Comparison of ENCODE assay signal across 1 cellular context in the genomic region with DNA sequence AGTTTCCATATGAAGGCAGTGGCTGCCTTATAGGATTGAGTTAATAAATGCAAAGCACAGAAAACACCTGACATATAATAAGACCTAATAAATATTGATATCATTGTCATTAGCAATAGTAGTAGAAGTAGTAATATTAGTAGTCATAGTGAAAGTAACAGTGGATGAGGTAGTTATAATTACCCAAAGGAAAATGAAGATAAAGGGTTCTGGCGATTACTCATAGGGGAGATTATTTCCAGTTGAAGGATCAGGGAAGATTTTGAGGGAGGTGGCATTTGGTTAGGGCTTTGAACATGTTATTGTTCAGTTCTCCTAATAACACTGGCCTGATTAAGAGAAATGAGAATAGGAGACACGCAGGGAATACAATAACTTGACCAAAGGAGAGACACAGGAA.
A peak's percentile ranks its signal among the peaks of the same experiment; 100 is the strongest.
TF ChIP-seq lines count a peak whose summit lies in the region.

No MANE protein-coding gene starts in this region.

TF ChIP-seq in GM12878, 131 proteins besides CTCF, POLR2A, EP300 and RAD21 (continued from another document):
- TF ChIP-seq, protein P1, sequence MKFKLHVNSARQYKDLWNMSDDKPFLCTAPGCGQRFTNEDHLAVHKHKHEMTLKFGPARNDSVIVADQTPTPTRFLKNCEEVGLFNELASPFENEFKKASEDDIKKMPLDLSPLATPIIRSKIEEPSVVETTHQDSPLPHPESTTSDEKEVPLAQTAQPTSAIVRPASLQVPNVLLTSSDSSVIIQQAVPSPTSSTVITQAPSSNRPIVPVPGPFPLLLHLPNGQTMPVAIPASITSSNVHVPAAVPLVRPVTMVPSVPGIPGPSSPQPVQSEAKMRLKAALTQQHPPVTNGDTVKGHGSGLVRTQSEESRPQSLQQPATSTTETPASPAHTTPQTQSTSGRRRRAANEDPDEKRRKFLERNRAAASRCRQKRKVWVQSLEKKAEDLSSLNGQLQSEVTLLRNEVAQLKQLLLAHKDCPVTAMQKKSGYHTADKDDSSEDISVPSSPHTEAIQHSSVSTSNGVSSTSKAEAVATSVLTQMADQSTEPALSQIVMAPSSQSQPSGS (IDR thresholded peaks at IDR 0.05; ENCODE audit: low read length), result no peak
- TF ChIP-seq SUZ12 (IDR thresholded peaks at IDR 0.05; ENCODE audit: unreplicated experiment) (no peak), HDAC2 (IDR thresholded peaks at IDR 0.05) (no peak), NFIC (IDR thresholded peaks at IDR 0.05; ENCODE audit: low read depth, low read length) (no peak), ZSCAN29 (IDR thresholded peaks at IDR 0.05) (no peak), PBX3 (IDR thresholded peaks at IDR 0.05; ENCODE audit: insufficient replicate concordance, low read depth, low read length) (no peak), REST (IDR thresholded peaks at IDR 0.05; ENCODE audit: low read depth, low read length) (no peak), MTA2 (IDR thresholded peaks at IDR 0.05; ENCODE audit: low read depth) (peak; percentile 58; the same call in 1 of the 2 replicates), CBX3 (IDR thresholded peaks at IDR 0.05; ENCODE audit: borderline replicate concordance, low read depth) (no peak), POU2F2 (IDR thresholded peaks at IDR 0.05; ENCODE audit: borderline replicate concordance, low read depth, low read length) (no peak), PRDM15 (CRISPR knock-in tag; IDR thresholded peaks at IDR 0.05) (no peak), CREM (IDR thresholded peaks at IDR 0.05; ENCODE audit: low read depth) (no peak), ZNF207 (IDR thresholded peaks at IDR 0.05; ENCODE audit: borderline replicate concordance) (no peak), TAF1 (IDR thresholded peaks at IDR 0.05; ENCODE audit: borderline replicate concordance, low read depth, low read length) (no peak), IKZF2 (IDR thresholded peaks at IDR 0.05) (peak in 1 of 2 experiments; percentile 49; a peak in 2 of 4 replicates), CHD2 (IDR thresholded peaks at IDR 0.05; ENCODE audit: borderline replicate concordance, low read depth, low read length) (no peak), YBX1 (IDR thresholded peaks at IDR 0.05) (no peak), KDM1A (IDR thresholded peaks at IDR 0.05; ENCODE audit: borderline replicate concordance) (no peak), PAX5 (IDR thresholded peaks at IDR 0.05; ENCODE audit: borderline replicate concordance, low read depth, low read length) (no peak), TCF7 (IDR thresholded peaks at IDR 0.05; ENCODE audit: borderline replicate concordance) (no peak), TCF12 (IDR thresholded peaks at IDR 0.05; ENCODE audit: low read depth, low read length) (no peak), FOXK2 (IDR thresholded peaks at IDR 0.05) (no peak), ATF7 (IDR thresholded peaks at IDR 0.05; ENCODE audit: low read depth) (peak; percentile 50), MYB (IDR thresholded peaks at IDR 0.05; ENCODE audit: borderline replicate concordance, low read depth, low read length) (no peak), MEF2A (IDR thresholded peaks at IDR 0.05; ENCODE audit: insufficient read depth, low read depth, low read length) (no peak), PAX8 (IDR thresholded peaks at IDR 0.05) (no peak)
- TF ChIP-seq, protein P2, sequence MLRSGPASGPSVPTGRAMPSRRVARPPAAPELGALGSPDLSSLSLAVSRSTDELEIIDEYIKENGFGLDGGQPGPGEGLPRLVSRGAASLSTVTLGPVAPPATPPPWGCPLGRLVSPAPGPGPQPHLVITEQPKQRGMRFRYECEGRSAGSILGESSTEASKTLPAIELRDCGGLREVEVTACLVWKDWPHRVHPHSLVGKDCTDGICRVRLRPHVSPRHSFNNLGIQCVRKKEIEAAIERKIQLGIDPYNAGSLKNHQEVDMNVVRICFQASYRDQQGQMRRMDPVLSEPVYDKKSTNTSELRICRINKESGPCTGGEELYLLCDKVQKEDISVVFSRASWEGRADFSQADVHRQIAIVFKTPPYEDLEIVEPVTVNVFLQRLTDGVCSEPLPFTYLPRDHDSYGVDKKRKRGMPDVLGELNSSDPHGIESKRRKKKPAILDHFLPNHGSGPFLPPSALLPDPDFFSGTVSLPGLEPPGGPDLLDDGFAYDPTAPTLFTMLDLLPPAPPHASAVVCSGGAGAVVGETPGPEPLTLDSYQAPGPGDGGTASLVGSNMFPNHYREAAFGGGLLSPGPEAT (IDR thresholded peaks at IDR 0.05; ENCODE audit: low read depth), result no peak
- TF ChIP-seq, protein P3, sequence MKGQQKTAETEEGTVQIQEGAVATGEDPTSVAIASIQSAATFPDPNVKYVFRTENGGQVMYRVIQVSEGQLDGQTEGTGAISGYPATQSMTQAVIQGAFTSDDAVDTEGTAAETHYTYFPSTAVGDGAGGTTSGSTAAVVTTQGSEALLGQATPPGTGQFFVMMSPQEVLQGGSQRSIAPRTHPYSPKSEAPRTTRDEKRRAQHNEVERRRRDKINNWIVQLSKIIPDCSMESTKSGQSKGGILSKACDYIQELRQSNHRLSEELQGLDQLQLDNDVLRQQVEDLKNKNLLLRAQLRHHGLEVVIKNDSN (IDR thresholded peaks at IDR 0.05; ENCODE audit: borderline replicate concordance, extremely low read length, insufficient read depth, low read depth, low read length), result no peak
- TF ChIP-seq, protein P4, sequence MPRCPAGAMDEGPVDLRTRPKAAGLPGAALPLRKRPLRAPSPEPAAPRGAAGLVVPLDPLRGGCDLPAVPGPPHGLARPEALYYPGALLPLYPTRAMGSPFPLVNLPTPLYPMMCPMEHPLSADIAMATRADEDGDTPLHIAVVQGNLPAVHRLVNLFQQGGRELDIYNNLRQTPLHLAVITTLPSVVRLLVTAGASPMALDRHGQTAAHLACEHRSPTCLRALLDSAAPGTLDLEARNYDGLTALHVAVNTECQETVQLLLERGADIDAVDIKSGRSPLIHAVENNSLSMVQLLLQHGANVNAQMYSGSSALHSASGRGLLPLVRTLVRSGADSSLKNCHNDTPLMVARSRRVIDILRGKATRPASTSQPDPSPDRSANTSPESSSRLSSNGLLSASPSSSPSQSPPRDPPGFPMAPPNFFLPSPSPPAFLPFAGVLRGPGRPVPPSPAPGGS (IDR thresholded peaks at IDR 0.05; ENCODE audit: borderline replicate concordance, insufficient read depth, low read depth, low read length, poor library complexity, severe bottlenecking), result no peak
